Comparison of ENCODE assay signal across 1 cellular context in genomic region chr17:75872434-75873351, GRCh38.
TF ChIP-seq lines count a peak whose summit lies in the region.

No MANE protein-coding gene starts in this region.

TF ChIP-seq in HepG2, 621 proteins besides CTCF, POLR2A, EP300 and RAD21 (continued from another document and continues in another):
- TF ChIP-seq SKIL (CRISPR knock-in tag; IDR thresholded peaks at IDR 0.05; ENCODE audit: borderline replicate concordance) (peak; percentile 100), MEF2D (CRISPR knock-in tag; IDR thresholded peaks at IDR 0.05) (peak; percentile 100), RNF2 (conservative IDR thresholded peaks at IDR 0.05; ENCODE audit: low read depth) (no peak), NR1H2 (CRISPR knock-in tag; IDR thresholded peaks at IDR 0.05; ENCODE audit: borderline replicate concordance, low read depth) (no peak), SIN3A (IDR thresholded peaks at IDR 0.05; ENCODE audit: borderline replicate concordance, low read depth, low read length) (no peak; the same call in 1 of the 2 replicates), ZNF704 (CRISPR knock-in tag; IDR thresholded peaks at IDR 0.05; ENCODE audit: borderline replicate concordance) (peak; percentile 42; the same call in 1 of the 2 replicates), BCL6 (CRISPR knock-in tag; IDR thresholded peaks at IDR 0.05) (peak; percentile 94), RARG (CRISPR knock-in tag; IDR thresholded peaks at IDR 0.05; ENCODE audit: low read depth) (no peak), FOXC1 (CRISPR knock-in tag; IDR thresholded peaks at IDR 0.05; ENCODE audit: borderline replicate concordance) (peak; percentile 76), HNRNPL (IDR thresholded peaks at IDR 0.05; ENCODE audit: low read depth, low read length) (peak; percentile 99), PLRG1 (conservative IDR thresholded peaks at IDR 0.05) (no peak), ZNF691 (CRISPR knock-in tag; IDR thresholded peaks at IDR 0.05; ENCODE audit: borderline replicate concordance, low read depth) (peak; percentile 80; the same call in 1 of the 2 replicates), REPIN1 (CRISPR knock-in tag; IDR thresholded peaks at IDR 0.05; ENCODE audit: borderline replicate concordance, low read depth) (peak; percentile 98), KDM5A (IDR thresholded peaks at IDR 0.05; ENCODE audit: borderline replicate concordance, low read length) (no peak), ZSCAN12 (CRISPR knock-in tag; IDR thresholded peaks at IDR 0.05) (peak; percentile 91; the same call in 1 of the 2 replicates), SETDB1 (CRISPR knock-in tag; IDR thresholded peaks at IDR 0.05; ENCODE audit: borderline replicate concordance) (no peak), SAFB2 (CRISPR knock-in tag; IDR thresholded peaks at IDR 0.05; ENCODE audit: borderline replicate concordance, low read depth) (peak; percentile 93), ZSCAN30 (CRISPR knock-in tag; IDR thresholded peaks at IDR 0.05) (no peak), GLMP (CRISPR knock-in tag; IDR thresholded peaks at IDR 0.05; ENCODE audit: borderline replicate concordance) (no peak), MYNN (CRISPR knock-in tag; IDR thresholded peaks at IDR 0.05; ENCODE audit: low read depth) (no peak), SOX13 (IDR thresholded peaks at IDR 0.05) (no peak; the same call in none of the 2 replicates), SOX13 (CRISPR knock-in tag; conservative IDR thresholded peaks at IDR 0.05 in 1 of 2, IDR thresholded peaks at IDR 0.05 in 1 of 2) (peak in 1 of 2 experiments; percentile 94; a peak in 2 of 4 replicates), TGIF2 (CRISPR knock-in tag; IDR thresholded peaks at IDR 0.05) (peak; percentile 39; the same call in 1 of the 2 replicates), TEF (CRISPR knock-in tag; IDR thresholded peaks at IDR 0.05) (peak; percentile 57; the same call in 1 of the 2 replicates), GPBP1L1 (CRISPR knock-in tag; IDR thresholded peaks at IDR 0.05) (no peak), CENPX (CRISPR knock-in tag; IDR thresholded peaks at IDR 0.05) (no peak), ZNF496 (CRISPR knock-in tag; IDR thresholded peaks at IDR 0.05; ENCODE audit: insufficient replicate concordance) (no peak), STAT6 (CRISPR knock-in tag; IDR thresholded peaks at IDR 0.05; ENCODE audit: borderline replicate concordance) (peak; percentile 94), SMYD3 (CRISPR knock-in tag; IDR thresholded peaks at IDR 0.05) (no peak; the same call in 1 of the 2 replicates), HNRNPH1 (optimal IDR thresholded peaks at IDR 0.05; ENCODE audit: low read depth, low read length) (peak; percentile 93), ZBED4 (CRISPR knock-in tag; IDR thresholded peaks at IDR 0.05; ENCODE audit: borderline replicate concordance) (peak; percentile 98), DBP (CRISPR knock-in tag; IDR thresholded peaks at IDR 0.05; ENCODE audit: not compliant biosample characterization) (peak; percentile 96), ZBTB20 (CRISPR knock-in tag; IDR thresholded peaks at IDR 0.05; ENCODE audit: borderline replicate concordance, low read depth) (peak; percentile 87), ETV5 (CRISPR knock-in tag; IDR thresholded peaks at IDR 0.05; ENCODE audit: borderline replicate concordance) (peak; percentile 91), ZNF580 (CRISPR knock-in tag; IDR thresholded peaks at IDR 0.05; ENCODE audit: borderline replicate concordance, low read depth) (peak; percentile 98; the same call in 1 of the 2 replicates), CSRNP2 (CRISPR knock-in tag; conservative IDR thresholded peaks at IDR 0.05; ENCODE audit: low read depth) (no peak), KLF16 (CRISPR knock-in tag; IDR thresholded peaks at IDR 0.05) (peak; percentile 24 to 89; a peak in 2 of 4 replicates), ZMAT3 (CRISPR knock-in tag; conservative IDR thresholded peaks at IDR 0.05) (peak; percentile 88)
